ENCODE assay signal across 30 cellular contexts in genomic region chr13:28447989-28448388, GRCh38. TPM values are rescaled to one million over a fixed set of nuclear protein-coding genes. Genes with fewer than 3 reads are reported as not detected.
"Had no signal": no experiment of that assay in that cellular context is flagged by ENCODE, and none has a peak within 500 bp of the region (broad histone marks: within the 10 kb centered on the region; RNA-seq: fewer than 3 reads in every experiment).

No MANE protein-coding gene starts in this region.

- H3K9me3 ChIP-seq: ovary, suprapubic skin, thyroid gland, vagina had no signal

- H3K27me3 ChIP-seq: neural progenitor cell, ovary, thyroid gland, tibial nerve, upper lobe of left lung, vagina had no signal

- H3K27ac ChIP-seq: neural progenitor cell, ovary, parathyroid adenoma, psoas muscle, skin epidermis, suprapubic skin, thoracic aorta, thyroid gland, tibial nerve, upper lobe of left lung, vagina had no signal

- H3K4me3 ChIP-seq: neural progenitor cell, ovary, psoas muscle, skin epidermis, suprapubic skin, thoracic aorta, thyroid gland, tibial nerve, upper lobe of left lung, vagina had no signal

- H3K4me1 ChIP-seq: neural progenitor cell had no signal

- H3K4me2 ChIP-seq: neural progenitor cell had no signal

- H3K9ac ChIP-seq: neural progenitor cell, parathyroid adenoma had no signal

- ATAC-seq: naive thymus-derived CD4-positive, alpha-beta T cell; natural killer cell; psoas muscle; right cardiac atrium; sciatic nerve; stimulated activated memory B cell treated with anti-CD40 and anti-IgM and Interleukin-4, amounts not matched to agents 10 μg/mL and 1 μg/mL and 100 μg/mL, for 72 hours; stimulated activated naive CD8-positive, alpha-beta T cell treated with anti-CD3 and anti-CD28 coated beads, Interleukin-15, amount 100 ng/mL, for 72 hours; stimulated activated naive CD8-positive, alpha-beta T cell treated with anti-CD3 and anti-CD28 coated beads, Interleukin-15, Interleukin-2, amounts not matched to agents 100 U/mL and 50 U/mL, for 24 hours had no signal

- H3K36me3 ChIP-seq: ovary, suprapubic skin, thoracic aorta, thyroid gland, tibial nerve, vagina had no signal

- H2AFZ ChIP-seq: neural progenitor cell, parathyroid adenoma had no signal

- DNase-seq: naive thymus-derived CD4-positive, alpha-beta T cell; natural killer cell; occipital lobe; ovary; posterior cingulate gyrus; psoas muscle; right cardiac atrium; stimulated activated CD4-positive, alpha-beta T cell treated with anti-CD3 and anti-CD28 coated beads, Interleukin-15, amount 100 ng/mL, for 24 hours; stimulated activated CD4-positive, alpha-beta T cell treated with anti-CD3 and anti-CD28 coated beads, Interleukin-2, amount 100 ng/mL, for 24 hours; stimulated activated CD4-positive, alpha-beta T cell treated with anti-CD3 and anti-CD28 coated beads, Interleukin-2, amount 100 ng/mL, for 48 hours; stimulated activated CD4-positive, alpha-beta T cell treated with anti-CD3 and anti-CD28 coated beads, Interleukin-4, amount 100 ng/mL, for 24 hours; stimulated activated CD8-positive, alpha-beta memory T cell treated with anti-CD3 and anti-CD28 coated beads, Interleukin-4, amount 100 ng/mL, for 48 hours; stimulated activated naive CD4-positive, alpha-beta T cell; stimulated activated naive CD8-positive, alpha-beta T cell treated with anti-CD3 and anti-CD28 coated beads, Interleukin-15, amount 100 ng/mL, for 72 hours; stimulated activated naive CD8-positive, alpha-beta T cell treated with anti-CD3 and anti-CD28 coated beads, Interleukin-15, Interleukin-2, amounts not matched to agents 100 U/mL and 50 U/mL, for 24 hours; substantia nigra; thyroid gland; upper lobe of left lung had no signal

- FAIRE-seq: urothelium cell line had no signal

- H3K79me2 ChIP-seq: parathyroid adenoma had no signal

RNA-seq across cellular contexts. Expression of gene FLT1, which starts 46.9 kb away (rescaled TPM):
- total RNA-seq: osteoblast had no signal
- polyA plus RNA-seq: neural cell had no signal
